Comparison of ENCODE assay signal across 9 cellular contexts in the genomic region with DNA sequence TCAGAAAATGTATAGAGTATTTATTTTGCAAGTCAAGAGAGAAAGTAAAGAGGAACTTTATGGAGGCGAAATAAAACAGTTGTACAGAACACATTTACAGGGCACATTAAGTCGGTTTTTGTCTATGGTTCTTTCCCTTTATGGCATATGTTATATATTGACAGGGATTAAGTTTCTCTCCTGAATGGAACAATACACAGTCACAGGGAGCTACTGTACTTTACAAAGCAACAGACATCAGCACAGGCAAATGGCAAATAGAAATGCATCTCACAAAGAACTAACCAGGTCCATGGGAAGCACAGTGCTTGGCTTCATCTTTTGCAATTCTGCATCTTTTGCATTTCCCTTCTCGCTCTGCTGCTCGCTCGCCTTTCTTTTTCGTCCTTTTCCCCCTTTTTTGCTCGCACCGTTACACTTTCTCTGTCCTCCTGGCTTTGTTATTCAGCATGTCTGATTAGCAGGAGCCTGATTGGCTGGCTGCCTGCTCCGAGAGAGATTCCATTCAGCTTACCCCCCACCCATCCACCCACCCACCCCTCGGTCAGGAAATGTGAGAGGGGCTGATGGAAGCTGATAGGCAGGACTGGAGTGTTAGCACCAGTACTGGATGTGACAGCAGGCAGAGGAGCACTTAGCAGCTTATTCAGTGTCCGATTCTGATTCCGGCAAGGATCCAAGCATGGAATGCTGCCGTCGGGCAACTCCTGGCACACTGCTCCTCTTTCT. TPM values are rescaled to one million over a fixed set of nuclear protein-coding genes. Genes with fewer than 3 reads are reported as not detected.
DNase-seq lines count a peak whose midpoint lies in the region; ATAC-seq and TF ChIP-seq lines count a peak whose summit lies in the region.
"Had no signal": no experiment of that assay in that cellular context is flagged by ENCODE, and none has a peak within 500 bp of the region (broad histone marks: within the 10 kb centered on the region; RNA-seq: fewer than 3 reads in every experiment).

A gene with protein sequence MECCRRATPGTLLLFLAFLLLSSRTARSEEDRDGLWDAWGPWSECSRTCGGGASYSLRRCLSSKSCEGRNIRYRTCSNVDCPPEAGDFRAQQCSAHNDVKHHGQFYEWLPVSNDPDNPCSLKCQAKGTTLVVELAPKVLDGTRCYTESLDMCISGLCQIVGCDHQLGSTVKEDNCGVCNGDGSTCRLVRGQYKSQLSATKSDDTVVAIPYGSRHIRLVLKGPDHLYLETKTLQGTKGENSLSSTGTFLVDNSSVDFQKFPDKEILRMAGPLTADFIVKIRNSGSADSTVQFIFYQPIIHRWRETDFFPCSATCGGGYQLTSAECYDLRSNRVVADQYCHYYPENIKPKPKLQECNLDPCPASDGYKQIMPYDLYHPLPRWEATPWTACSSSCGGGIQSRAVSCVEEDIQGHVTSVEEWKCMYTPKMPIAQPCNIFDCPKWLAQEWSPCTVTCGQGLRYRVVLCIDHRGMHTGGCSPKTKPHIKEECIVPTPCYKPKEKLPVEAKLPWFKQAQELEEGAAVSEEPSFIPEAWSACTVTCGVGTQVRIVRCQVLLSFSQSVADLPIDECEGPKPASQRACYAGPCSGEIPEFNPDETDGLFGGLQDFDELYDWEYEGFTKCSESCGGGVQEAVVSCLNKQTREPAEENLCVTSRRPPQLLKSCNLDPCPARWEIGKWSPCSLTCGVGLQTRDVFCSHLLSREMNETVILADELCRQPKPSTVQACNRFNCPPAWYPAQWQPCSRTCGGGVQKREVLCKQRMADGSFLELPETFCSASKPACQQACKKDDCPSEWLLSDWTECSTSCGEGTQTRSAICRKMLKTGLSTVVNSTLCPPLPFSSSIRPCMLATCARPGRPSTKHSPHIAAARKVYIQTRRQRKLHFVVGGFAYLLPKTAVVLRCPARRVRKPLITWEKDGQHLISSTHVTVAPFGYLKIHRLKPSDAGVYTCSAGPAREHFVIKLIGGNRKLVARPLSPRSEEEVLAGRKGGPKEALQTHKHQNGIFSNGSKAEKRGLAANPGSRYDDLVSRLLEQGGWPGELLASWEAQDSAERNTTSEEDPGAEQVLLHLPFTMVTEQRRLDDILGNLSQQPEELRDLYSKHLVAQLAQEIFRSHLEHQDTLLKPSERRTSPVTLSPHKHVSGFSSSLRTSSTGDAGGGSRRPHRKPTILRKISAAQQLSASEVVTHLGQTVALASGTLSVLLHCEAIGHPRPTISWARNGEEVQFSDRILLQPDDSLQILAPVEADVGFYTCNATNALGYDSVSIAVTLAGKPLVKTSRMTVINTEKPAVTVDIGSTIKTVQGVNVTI (N-terminal part only) (plus strand): TSS at position 603 of the 729 bp plus-strand sequence. CDS start 80 bp downstream, at position 683.

- CTCF ChIA-PET in CD8-positive, alpha-beta T cell (lab: Charles Lee) = no interaction called here
- CTCF ChIA-PET in activated CD8-positive, alpha-beta T cell treated with anti-CD3 and anti-CD28 coated beads, Interleukin-2, amount 10 ng/mL, durations not matched to agents 7 days and 5 days (lab: Charles Lee) = no interaction called here
- CTCF ChIA-PET in CD4-positive, alpha-beta T cell (lab: Charles Lee) = no interaction called here

- POLR2A ChIA-PET in CD8-positive, alpha-beta T cell (lab: Charles Lee) = no interaction called here
- POLR2A ChIA-PET in activated CD8-positive, alpha-beta T cell treated with anti-CD3 and anti-CD28 coated beads, Interleukin-2, amount 10 ng/mL, durations not matched to agents 7 days and 5 days (lab: Charles Lee) = no interaction called here
- POLR2A ChIA-PET in CD4-positive, alpha-beta T cell (lab: Charles Lee) = no interaction called here

- TF ChIP-seq POLR2A in heart left ventricle (IDR thresholded peaks at IDR 0.05) (no peak), prostate gland (IDR thresholded peaks at IDR 0.05) (no peak)

- DNase-seq in GM03348 (ENCODE audit: low spot score) = peak; percentile 68
- DNase-seq in SJSA1 (ENCODE audit: low read depth in 1 of 2, low spot score in 2 of 2) = no peak
- DNase-seq in heart left ventricle = peak in 4 of 5 donors; percentile 34 to 60 (median 44)
- peak; percentile 40 for DNase-seq in prostate gland (ENCODE audit: low spot score)
- DNase-seq in CD8-positive, alpha-beta T cell = no peak
- DNase-seq in activated CD8-positive, alpha-beta T cell treated with anti-CD3 and anti-CD28 coated beads, Interleukin-2, amount 10 ng/mL, durations not matched to agents 7 days and 5 days = no peak
- no peak for DNase-seq in CD4-positive, alpha-beta T cell
- no peak for DNase-seq in NCI-H1436 treated with DMSO at 0.1 percent for 48 hours (lab: John Stamatoyannopoulos, UW)

- H3K27me3 Mint-ChIP-seq in CD8-positive, alpha-beta T cell (ENCODE audit: low read depth) = no peaks in the 10 kb centered on the region
- peaks cover 5% of the 10 kb centered on the region for H3K27me3 Mint-ChIP-seq in activated CD8-positive, alpha-beta T cell treated with anti-CD3 and anti-CD28 coated beads, Interleukin-2, amount 10 ng/mL, durations not matched to agents 7 days and 5 days (ENCODE audit: low read depth)
- peaks cover 30% of the 10 kb centered on the region for H3K27me3 Mint-ChIP-seq in CD4-positive, alpha-beta T cell

- no peaks in the 10 kb centered on the region for H3K9me3 Mint-ChIP-seq in CD8-positive, alpha-beta T cell
- H3K9me3 Mint-ChIP-seq in activated CD8-positive, alpha-beta T cell treated with anti-CD3 and anti-CD28 coated beads, Interleukin-2, amount 10 ng/mL, durations not matched to agents 7 days and 5 days (ENCODE audit: insufficient read depth) = no peaks in the 10 kb centered on the region
- no peaks in the 10 kb centered on the region for H3K9me3 Mint-ChIP-seq in CD4-positive, alpha-beta T cell
- H3K9me3 Mint-ChIP-seq: activated naive CD4-positive, alpha-beta T cell treated with anti-CD3 and anti-CD28 coated beads, Interleukin-2, amount 50 U/mL, for 24 hours had no signal

- H3K27me3 ChIP-seq in SJSA1 (replicated peaks) (no peaks in the 10 kb centered on the region), heart left ventricle (no peaks in the 10 kb centered on the region), prostate gland (replicated peaks; ENCODE audit: insufficient read depth) (no peaks in the 10 kb centered on the region)
- H3K27me3 ChIP-seq in CD8-positive, alpha-beta T cell (ENCODE audit: insufficient read depth, low read length) = no peaks in the 10 kb centered on the region
- peaks cover 5% of the 10 kb centered on the region for H3K27me3 ChIP-seq in CD4-positive, alpha-beta T cell (ENCODE audit: control insufficient read depth, insufficient read depth, low read length)

- no peaks in the 10 kb centered on the region for H3K9me3 ChIP-seq in SJSA1 (replicated peaks)
- peaks cover 0 to 12% (median 1%) of the 10 kb centered on the region in 12 donors for H3K9me3 ChIP-seq in heart left ventricle
- H3K9me3 ChIP-seq in prostate gland = no peaks in the 10 kb centered on the region
- H3K9me3 ChIP-seq in CD8-positive, alpha-beta T cell (ENCODE audit: low read length) = no peaks in the 10 kb centered on the region
- no peaks in the 10 kb centered on the region for H3K9me3 ChIP-seq in CD4-positive, alpha-beta T cell (ENCODE audit: control insufficient read depth, low read length)

- TF ChIP-seq CTCF in heart left ventricle (IDR thresholded peaks at IDR 0.05) = no peak
- TF ChIP-seq CTCF in prostate gland (IDR thresholded peaks at IDR 0.05) = no peak
- no peak for TF ChIP-seq CTCF in CD8-positive, alpha-beta T cell (IDR thresholded peaks at IDR 0.05)
- no peak for TF ChIP-seq CTCF in CD4-positive, alpha-beta T cell (IDR thresholded peaks at IDR 0.05)

- 8 to 14% (median 12%) methylated on average over 14 of the region's 14 CpGs for WGBS in heart left ventricle, 4 donors
- 7% methylated on average over 14 of the region's 14 CpGs for WGBS in prostate gland

- no peaks in the 10 kb centered on the region for H3K36me3 Mint-ChIP-seq in CD8-positive, alpha-beta T cell
- H3K36me3 Mint-ChIP-seq in activated CD8-positive, alpha-beta T cell treated with anti-CD3 and anti-CD28 coated beads, Interleukin-2, amount 10 ng/mL, durations not matched to agents 7 days and 5 days (ENCODE audit: low read depth) = no peaks in the 10 kb centered on the region
- H3K36me3 Mint-ChIP-seq in CD4-positive, alpha-beta T cell (ENCODE audit: low read depth) = no peaks in the 10 kb centered on the region
- H3K36me3 Mint-ChIP-seq: activated naive CD4-positive, alpha-beta T cell treated with anti-CD3 and anti-CD28 coated beads, Interleukin-2, amount 50 U/mL, for 24 hours had no signal

- H3K27ac ChIP-seq in SJSA1 (no peak within 1 kb of the TSS), heart left ventricle (peak within 1 kb of the TSS in 4 of 12 donors; percentile 15 to 61 (median 20)), prostate gland (peak within 1 kb of the TSS; percentile 24 to 42)
- H3K27ac ChIP-seq in CD8-positive, alpha-beta T cell (ENCODE audit: low read depth, low read length) = no peak within 1 kb of the TSS
- no peak within 1 kb of the TSS for H3K27ac ChIP-seq in CD4-positive, alpha-beta T cell (ENCODE audit: low read depth, low read length)

- H3K4me3 ChIP-seq in SJSA1 = peak within 1 kb of the TSS; percentile 17
- H3K4me3 ChIP-seq in heart left ventricle = peak within 1 kb of the TSS in 10 of 12 donors; percentile 22 to 50 (median 36)
- H3K4me3 ChIP-seq in prostate gland = peak within 1 kb of the TSS; percentile 17 to 22
- H3K4me3 ChIP-seq in CD8-positive, alpha-beta T cell (ENCODE audit: low read depth, low read length) = no peak within 1 kb of the TSS

- H3K36me3 ChIP-seq in SJSA1 = no peaks in the 10 kb centered on the region
- H3K36me3 ChIP-seq in heart left ventricle = no peaks in the 10 kb centered on the region
- no peaks in the 10 kb centered on the region for H3K36me3 ChIP-seq in prostate gland
- H3K36me3 ChIP-seq in CD8-positive, alpha-beta T cell (ENCODE audit: insufficient read depth, low read length) = no peaks in the 10 kb centered on the region

- intact Hi-C loops in heart left ventricle (cut with DNase I) (no loop called here), prostate gland (cut with DNase I) (no loop called here)
- intact Hi-C loops in CD8-positive, alpha-beta T cell (cut with DNase I, micrococcal nuclease) = no loop called here
- intact Hi-C loops in CD4-positive, alpha-beta T cell (cut with DNase I, micrococcal nuclease) = loop anchor here in 1 of 2 experiments (10.0 kb wide), 1 partner anchor 61 kb away; no protein-coding TSS in a partner anchor

- H3K4me1 ChIP-seq in SJSA1 (replicated peaks) (peaks cover 13% of the 10 kb centered on the region), heart left ventricle (peaks cover 0 to 33% (median 8%) of the 10 kb centered on the region in 12 donors), prostate gland (replicated peaks) (no peaks in the 10 kb centered on the region)
- no peaks in the 10 kb centered on the region for H3K4me1 ChIP-seq in CD8-positive, alpha-beta T cell (ENCODE audit: insufficient read depth, low read length)

- peak; percentile 79 to 88 (median 81) for ATAC-seq in heart left ventricle
- no peak for ATAC-seq in CD8-positive, alpha-beta T cell
- ATAC-seq in activated CD8-positive, alpha-beta T cell treated with anti-CD3 and anti-CD28 coated beads, Interleukin-2, amount 10 ng/mL, durations not matched to agents 7 days and 5 days = no peak
- no peak for ATAC-seq in CD4-positive, alpha-beta T cell (ENCODE audit: poor library complexity)

- H3K4me3 Mint-ChIP-seq in CD8-positive, alpha-beta T cell = no peak within 1 kb of the TSS
- H3K4me3 Mint-ChIP-seq in activated CD8-positive, alpha-beta T cell treated with anti-CD3 and anti-CD28 coated beads, Interleukin-2, amount 10 ng/mL, durations not matched to agents 7 days and 5 days = no peak within 1 kb of the TSS
- no peak within 1 kb of the TSS for H3K4me3 Mint-ChIP-seq in CD4-positive, alpha-beta T cell
- H3K4me3 Mint-ChIP-seq: activated naive CD4-positive, alpha-beta T cell treated with anti-CD3 and anti-CD28 coated beads, Interleukin-2, amount 50 U/mL, for 24 hours had no signal

- H3K4me1 Mint-ChIP-seq in CD8-positive, alpha-beta T cell (ENCODE audit: low read depth) = peaks cover 3% of the 10 kb centered on the region
- no peaks in the 10 kb centered on the region for H3K4me1 Mint-ChIP-seq in activated CD8-positive, alpha-beta T cell treated with anti-CD3 and anti-CD28 coated beads, Interleukin-2, amount 10 ng/mL, durations not matched to agents 7 days and 5 days (ENCODE audit: low read depth)
- H3K4me1 Mint-ChIP-seq in CD4-positive, alpha-beta T cell (ENCODE audit: low read depth) = no peaks in the 10 kb centered on the region
- H3K4me1 Mint-ChIP-seq: activated naive CD4-positive, alpha-beta T cell treated with anti-CD3 and anti-CD28 coated beads, Interleukin-2, amount 50 U/mL, for 24 hours had no signal

- no peak within 1 kb of the TSS for H3K27ac Mint-ChIP-seq in CD8-positive, alpha-beta T cell
- H3K27ac Mint-ChIP-seq in activated CD8-positive, alpha-beta T cell treated with anti-CD3 and anti-CD28 coated beads, Interleukin-2, amount 10 ng/mL, durations not matched to agents 7 days and 5 days = no peak within 1 kb of the TSS
- H3K27ac Mint-ChIP-seq in CD4-positive, alpha-beta T cell = no peak within 1 kb of the TSS
- H3K27ac Mint-ChIP-seq: activated naive CD4-positive, alpha-beta T cell treated with anti-CD3 and anti-CD28 coated beads, Interleukin-2, amount 50 U/mL, for 24 hours had no signal

RNA-seq across cellular contexts. Expression of the gene that starts here (rescaled TPM):
- 0.85 and 0.95 TPM in 2 replicates for total RNA-seq in SJSA1 (2014; rRNA removed; shearing (Covaris generic))
- total RNA-seq in heart left ventricle (1 to 10 TPM in 6 of 9 donors, under 1 TPM in 3; 0.46 to 4.7 (median 1.4) TPM), prostate gland (10 to 100 TPM in 1 of 2 donors, 1 to 10 TPM in 1; 9.8 to 18.1 TPM)
- polyA plus RNA-seq in heart left ventricle = 1 to 10 TPM in 1 of 2 donors, under 1 TPM in 1; 0.50 to 1.0 TPM
- not detected for total RNA-seq in CD8-positive, alpha-beta T cell
- not detected for total RNA-seq in activated CD8-positive, alpha-beta T cell treated with anti-CD3 and anti-CD28 coated beads, Interleukin-2, amount 10 ng/mL, durations not matched to agents 7 days and 5 days
- not detected for total RNA-seq in CD4-positive, alpha-beta T cell

Comparison
In these comparisons a context has a peak if more than half of its experiments do, and no peak if none do; other contexts are left out.
1. DNase-seq: peak in GM03348 (single experiment), heart left ventricle (4 of 5) and prostate gland (single experiment); none in SJSA1 (0 of 2), CD8-positive, alpha-beta T cell (0 of 7), activated CD8-positive, alpha-beta T cell treated with anti-CD3 and anti-CD28 coated beads, Interleukin-2, amount 10 ng/mL, durations not matched to agents 7 days and 5 days (single experiment), CD4-positive, alpha-beta T cell (0 of 10) and NCI-H1436 treated with DMSO at 0.1 percent for 48 hours (single experiment).
2. H3K27ac ChIP-seq: peak in prostate gland (2 of 2); none in SJSA1 (single experiment), CD8-positive, alpha-beta T cell (single experiment) and CD4-positive, alpha-beta T cell (single experiment).
3. ATAC-seq: peak in heart left ventricle (4 of 4); none in CD8-positive, alpha-beta T cell (single experiment), activated CD8-positive, alpha-beta T cell treated with anti-CD3 and anti-CD28 coated beads, Interleukin-2, amount 10 ng/mL, durations not matched to agents 7 days and 5 days (single experiment) and CD4-positive, alpha-beta T cell (single experiment).